Comparison of ENCODE assay signal across 10 cellular contexts in the genomic region with DNA sequence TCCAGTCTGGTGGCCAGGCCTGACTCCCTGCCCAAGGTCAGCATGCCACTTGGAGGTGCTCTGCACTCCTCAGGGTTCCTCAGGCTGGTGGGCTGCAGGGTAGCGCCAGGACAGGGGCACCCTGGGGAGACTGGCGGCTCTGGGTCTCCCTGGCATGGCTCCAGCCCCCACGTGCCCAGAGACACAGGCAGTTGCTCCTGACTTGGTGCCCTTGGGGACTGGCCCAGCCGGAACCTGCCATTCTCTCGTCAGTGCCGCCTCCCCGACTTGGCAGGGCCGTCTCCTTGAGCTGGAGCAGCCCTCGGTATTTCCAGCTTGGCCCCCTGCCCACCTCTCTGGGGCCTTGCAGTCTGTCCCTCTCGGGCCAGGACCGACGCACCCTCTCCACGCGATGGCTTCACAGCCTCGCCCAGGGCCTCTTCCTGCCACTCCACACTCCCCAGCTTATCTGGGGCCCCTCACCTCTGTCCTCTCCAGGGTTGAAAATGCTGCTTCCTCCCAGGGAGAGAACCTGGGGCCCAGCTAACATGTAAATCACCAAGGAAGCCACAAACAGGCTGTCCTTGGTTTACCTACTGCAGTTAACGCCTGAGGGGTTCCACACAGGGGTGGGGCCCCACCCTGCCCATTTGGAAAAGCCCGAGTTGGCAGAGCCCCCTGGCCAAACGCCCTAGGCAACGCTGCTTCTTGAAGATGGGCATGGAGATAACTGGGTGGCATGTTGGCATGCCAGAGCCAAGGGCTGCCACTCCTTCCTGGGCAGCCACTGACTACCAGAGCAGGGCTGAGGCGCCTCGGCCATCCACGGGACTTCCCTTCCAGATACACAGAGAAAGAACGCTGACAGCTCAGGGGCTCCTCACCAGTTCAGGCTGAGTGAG.
DNase-seq lines count a peak whose midpoint lies in the region; ATAC-seq and TF ChIP-seq lines count a peak whose summit lies in the region.
"Had no signal": no experiment of that assay in that cellular context is flagged by ENCODE, and none has a peak within 500 bp of the region (broad histone marks: within the 10 kb centered on the region; RNA-seq: fewer than 3 reads in every experiment).

No MANE protein-coding gene starts in this region.

- intact Hi-C loops in heart right ventricle (cut with DNase I): loop anchor here in 2 of 10 donors (5.0 to 10.0 kb wide), 2 partner anchors 59 to 61 kb away; partner anchors contain the start of gene SMAD6 (in 2 of the 2)
- intact Hi-C loops in activated CD4-positive, alpha-beta T cell treated with anti-CD3 and anti-CD28 coated beads, Interleukin-2, amount 10 ng/mL, durations not matched to agents 24 days and 14 days (cut with micrococcal nuclease): no loop called here

- no peaks in the 10 kb centered on the region for H3K36me3 Mint-ChIP-seq in activated CD4-positive, alpha-beta T cell treated with anti-CD3 and anti-CD28 coated beads, Interleukin-2, amount 10 ng/mL, durations not matched to agents 24 days and 14 days (ENCODE audit: low read depth)

- no peak overlapping the region for H3K27ac Mint-ChIP-seq in activated CD4-positive, alpha-beta T cell treated with anti-CD3 and anti-CD28 coated beads, Interleukin-2, amount 10 ng/mL, durations not matched to agents 24 days and 14 days

- H3K4me3 ChIP-seq in RWPE2 (ENCODE audit: severe bottlenecking) (no peak overlapping the region), heart right ventricle (no peak overlapping the region), rectal smooth muscle tissue (ENCODE audit: low read length) (no peak overlapping the region)

- DNase-seq in RWPE2 (ENCODE audit: low spot score) (peak; percentile 78), heart right ventricle (peak; percentile 90 to 93), activated gamma-delta T cell treated with Interleukin-2 at 50 U/mL for 16 hours (no peak), HUDEP-2 (lab: John Stamatoyannopoulos, UW; ENCODE audit: unreplicated experiment in 76 of 76) (no peak)
- no peak for DNase-seq in activated CD4-positive, alpha-beta T cell treated with anti-CD3 and anti-CD28 coated beads, Interleukin-2, amount 10 ng/mL, durations not matched to agents 24 days and 14 days
- DNase-seq: retina, SHP77 treated with DMSO at 0.1 percent for 48 hours had no signal

- H3K4me1 ChIP-seq in RWPE2 (ENCODE audit: insufficient read depth, poor library complexity, severe bottlenecking) (peaks cover 28% of the 10 kb centered on the region), heart right ventricle (peaks cover 39 to 89% (median 78%) of the 10 kb centered on the region in 9 donors), rectal smooth muscle tissue (ENCODE audit: control insufficient read depth, insufficient read depth, low read length) (peaks cover 21% of the 10 kb centered on the region)

- TF ChIP-seq CTCF in C4-2B (conservative IDR thresholded peaks at IDR 0.05): no peak
- TF ChIP-seq CTCF in RWPE2 (IDR thresholded peaks at IDR 0.05; ENCODE audit: poor library complexity, severe bottlenecking): no peak
- TF ChIP-seq CTCF in heart right ventricle (IDR thresholded peaks at IDR 0.05): no peak

- ATAC-seq in RWPE2 (ENCODE audit: low read depth): no peak
- ATAC-seq in heart right ventricle: peak; percentile 79 to 94 (median 87)
- no peak for ATAC-seq in GM21825 (IDR thresholded peaks at IDR 0.05; ENCODE audit: unreplicated experiment)

- H3K27me3 Mint-ChIP-seq in activated CD4-positive, alpha-beta T cell treated with anti-CD3 and anti-CD28 coated beads, Interleukin-2, amount 10 ng/mL, durations not matched to agents 24 days and 14 days: peaks cover 44% of the 10 kb centered on the region

- WGBS in heart right ventricle, 2 donors: 15 to 19% methylated on average over 23 of the region's 23 CpGs

- H3K27ac ChIP-seq in C4-2B: peak overlapping the region; percentile 93
- no peak overlapping the region for H3K27ac ChIP-seq in RWPE2 (ENCODE audit: poor library complexity, severe bottlenecking)
- peak overlapping the region; percentile 75 to 96 (median 86) for H3K27ac ChIP-seq in heart right ventricle
- H3K27ac ChIP-seq in rectal smooth muscle tissue (ENCODE audit: low read depth, low read length): peak overlapping the region; percentile 33

- H3K9me3 Mint-ChIP-seq in activated CD4-positive, alpha-beta T cell treated with anti-CD3 and anti-CD28 coated beads, Interleukin-2, amount 10 ng/mL, durations not matched to agents 24 days and 14 days: no peaks in the 10 kb centered on the region

- H3K9ac ChIP-seq in rectal smooth muscle tissue (ENCODE audit: low read length): no peak overlapping the region

- H3K36me3 ChIP-seq in RWPE2 (ENCODE audit: low read depth) (no peaks in the 10 kb centered on the region), heart right ventricle (no peaks in the 10 kb centered on the region), rectal smooth muscle tissue (ENCODE audit: control insufficient read depth, insufficient read depth, low read length) (no peaks in the 10 kb centered on the region)

- H3K4me1 Mint-ChIP-seq in activated CD4-positive, alpha-beta T cell treated with anti-CD3 and anti-CD28 coated beads, Interleukin-2, amount 10 ng/mL, durations not matched to agents 24 days and 14 days: peaks cover 5% of the 10 kb centered on the region

- no peaks in the 10 kb centered on the region for H3K9me3 ChIP-seq in RWPE2 (ENCODE audit: severe bottlenecking)
- H3K9me3 ChIP-seq in heart right ventricle: no peaks in the 10 kb centered on the region

- H3K27me3 ChIP-seq in RWPE2 (ENCODE audit: insufficient read depth, poor library complexity, severe bottlenecking): no peaks in the 10 kb centered on the region
- peaks cover 0 to 7% (median 0%) of the 10 kb centered on the region in 7 donors for H3K27me3 ChIP-seq in heart right ventricle
- no peaks in the 10 kb centered on the region for H3K27me3 ChIP-seq in rectal smooth muscle tissue (ENCODE audit: control insufficient read depth, insufficient read depth, low read length)

- H3K4me3 Mint-ChIP-seq in activated CD4-positive, alpha-beta T cell treated with anti-CD3 and anti-CD28 coated beads, Interleukin-2, amount 10 ng/mL, durations not matched to agents 24 days and 14 days: no peak overlapping the region

Comparison
In these comparisons a context has a peak if more than half of its experiments do, and no peak if none do; other contexts are left out.
1. ATAC-seq: peak in heart right ventricle (8 of 8); none in RWPE2 (single experiment) and GM21825 (single experiment).
2. DNase-seq: peak in RWPE2 (single experiment) and heart right ventricle (2 of 2); none in activated gamma-delta T cell treated with Interleukin-2 at 50 U/mL for 16 hours (single experiment), HUDEP-2 (0 of 76) and activated CD4-positive, alpha-beta T cell treated with anti-CD3 and anti-CD28 coated beads, Interleukin-2, amount 10 ng/mL, durations not matched to agents 24 days and 14 days (single experiment).